9 cellular contexts compared by ENCODE assay signal in the genomic region with DNA sequence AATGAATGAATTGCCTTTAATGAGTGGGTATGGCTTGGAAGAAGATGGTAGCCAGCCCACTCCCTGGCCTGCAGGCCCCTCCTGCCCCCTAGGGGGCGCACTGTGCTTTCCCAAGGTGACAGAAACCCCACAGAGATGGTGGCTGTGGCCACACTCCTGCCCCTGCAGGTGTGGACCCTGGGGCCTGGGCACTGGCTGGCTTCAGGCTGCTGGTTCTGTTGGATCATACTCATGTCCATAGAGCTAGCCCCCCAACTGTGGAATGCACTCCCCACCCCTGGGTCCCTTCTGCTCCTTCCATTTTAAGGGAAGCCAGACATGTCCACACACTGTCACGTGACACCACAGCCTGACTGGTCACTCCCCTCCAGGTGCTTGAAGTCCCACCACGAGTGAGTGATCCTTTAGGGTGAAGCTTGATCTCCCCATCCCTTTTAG. TPM values are rescaled to one million over a fixed set of nuclear protein-coding genes. Genes with fewer than 3 reads are reported as not detected.
DNase-seq lines count a peak whose midpoint lies in the region; ATAC-seq and TF ChIP-seq lines count a peak whose summit lies in the region.
"Had no signal": no experiment of that assay in that cellular context is flagged by ENCODE, and none has a peak within 500 bp of the region (broad histone marks: within the 10 kb centered on the region; RNA-seq: fewer than 3 reads in every experiment).

No MANE protein-coding gene starts in this region.

- BruUV-seq in mammary epithelial cell (replicated peaks; lab: Mats Ljungman, UMichigan): no TSS peak

- H3K4me1 ChIP-seq in mammary epithelial cell (ENCODE audit: insufficient read depth, low read length): peaks cover 28% of the 10 kb centered on the region
- peaks cover 31 to 45% of the 10 kb centered on the region in 2 donors for H3K4me1 ChIP-seq in lung (ENCODE audit: control insufficient read depth in 2 of 2, insufficient read depth in 2 of 2, low read length in 2 of 2)
- H3K4me1 ChIP-seq in stomach smooth muscle (ENCODE audit: control insufficient read depth, insufficient read depth, low read length): no peaks in the 10 kb centered on the region

- ATAC-seq in HG03103 (IDR thresholded peaks at IDR 0.05; ENCODE audit: low read depth, unreplicated experiment) (peak; percentile 48), lung (ENCODE audit: insufficient read depth, low FRiP score) (no peak)

- CTCF ChIA-PET in mammary epithelial cell (lab: Charles Lee; ENCODE audit: low non-redundant PET): no interaction called here

- no peak overlapping the region for H3K9ac ChIP-seq in mammary epithelial cell (ENCODE audit: insufficient read depth, low read length)
- peak overlapping the region in 1 of 2 donors; percentile 2 for H3K9ac ChIP-seq in stomach smooth muscle (ENCODE audit: low read length in 2 of 2)

- 57% methylated on average over 3 of the region's 3 CpGs for whole genome bisulfite sequencing in mammary epithelial cell (ENCODE audit: low coverage, missing lambda C conversion rate)
- 49 to 53% methylated on average over 3 of the region's 3 CpGs for WGBS in lung, 2 donors

- peak; percentile 70 to 78 for TF ChIP-seq CTCF in mammary epithelial cell (conservative IDR thresholded peaks at IDR 0.05 in 1 of 2, IDR thresholded peaks at IDR 0.05 in 1 of 2; ENCODE audit: extremely low read depth in 1 of 2, insufficient read depth in 1 of 2, low read depth in 1 of 2, low read length in 2 of 2)
- peak; percentile 22 for TF ChIP-seq CTCF in lung (IDR thresholded peaks at IDR 0.05; ENCODE audit: control extremely low read depth, extremely low read depth)

- H3K36me3 ChIP-seq in mammary epithelial cell (ENCODE audit: insufficient read depth, low read length) (no peaks in the 10 kb centered on the region), lung (ENCODE audit: control insufficient read depth in 2 of 2, insufficient read depth in 2 of 2, low read length in 2 of 2) (no peaks in the 10 kb centered on the region), stomach smooth muscle (ENCODE audit: control insufficient read depth in 2 of 2, insufficient read depth in 2 of 2, low read length in 2 of 2) (peaks cover 0 to 2% of the 10 kb centered on the region in 2 donors)

- DNase-seq in NCI-H1105 treated with DMSO at 0.1 percent for 48 hours (lab: John Stamatoyannopoulos, UW): peak; percentile 0
- DNase-seq in NCI-H1105 (lab: John Stamatoyannopoulos, UW): no peak
- peak; percentile 29 for DNase-seq in T-helper 9 cell
- DNase-seq in mammary epithelial cell: no peak
- DNase-seq in lung (ENCODE audit: low spot score): no peak
- no peak for DNase-seq in NCI-H1048 (lab: John Stamatoyannopoulos, UW)

- dilution Hi-C loops in mammary epithelial cell (cut with HindIII; ENCODE audit: low sequenced_read_pairs): loop anchor here (5.0 kb wide), 1 partner anchor 57 kb away; no protein-coding TSS in a partner anchor

- H3K27ac ChIP-seq in mammary epithelial cell (ENCODE audit: insufficient read depth, low read depth, low read length): no peak overlapping the region
- peak overlapping the region in 1 of 2 donors; percentile 60 for H3K27ac ChIP-seq in lung (ENCODE audit: low read depth in 1 of 2, low read length in 1 of 2)
- peak overlapping the region; percentile 97 for H3K27ac ChIP-seq in stomach smooth muscle (ENCODE audit: low read length)
- H3K27ac ChIP-seq: C4-2B had no signal

- H2AFZ ChIP-seq in mammary epithelial cell (ENCODE audit: low read depth, low read length): no peak overlapping the region

- H3K79me2 ChIP-seq in mammary epithelial cell (ENCODE audit: insufficient read depth, low read length): no peaks in the 10 kb centered on the region

- H4K20me1 ChIP-seq in mammary epithelial cell (ENCODE audit: insufficient read depth, low read length): no peaks in the 10 kb centered on the region

- in situ Hi-C loops in mammary epithelial cell (cut with MboI; ENCODE audit: low sequenced_read_pairs in 2 of 2): no loop called here

- H3K9me3 ChIP-seq in mammary epithelial cell (replicated peaks; ENCODE audit: insufficient read depth, low read length) (no peaks in the 10 kb centered on the region), lung (ENCODE audit: control insufficient read depth in 2 of 2, insufficient read depth in 1 of 2, low read length in 1 of 2) (no peaks in the 10 kb centered on the region), stomach smooth muscle (ENCODE audit: control insufficient read depth in 2 of 2, low read length in 2 of 2) (no peaks in the 10 kb centered on the region)

- H3K27me3 ChIP-seq in mammary epithelial cell (ENCODE audit: insufficient read depth, low read length): no peaks in the 10 kb centered on the region
- no peaks in the 10 kb centered on the region for H3K27me3 ChIP-seq in lung (ENCODE audit: control insufficient read depth, insufficient read depth)
- H3K27me3 ChIP-seq in stomach smooth muscle (ENCODE audit: control insufficient read depth in 1 of 2, insufficient read depth in 2 of 2, low read length in 2 of 2): no peaks in the 10 kb centered on the region

- H3K4me2 ChIP-seq in mammary epithelial cell (ENCODE audit: insufficient read depth, low read depth, low read length): no peak overlapping the region

- intact Hi-C loops in mammary epithelial cell (cut with micrococcal nuclease): loop anchor here (1.0 to 5.0 kb wide), 3 partner anchors 26 to 67 kb away; no protein-coding TSS in a partner anchor

- H3K4me3 ChIP-seq in mammary epithelial cell (replicated peaks in 1 of 3; ENCODE audit: insufficient read depth in 1 of 3, low read depth in 2 of 3, low read length in 3 of 3) (no peak overlapping the region), lung (no peak overlapping the region), stomach smooth muscle (ENCODE audit: low read length in 2 of 2) (no peak overlapping the region)

RNA-seq across cellular contexts. Expression of a gene that starts 44.8 kb away (rescaled TPM):
- total RNA-seq in mammary epithelial cell: 1 to 10 TPM; 3.1 to 7.3 TPM
- 1.6 TPM for polyA plus RNA-seq in mammary epithelial cell
- 1.2 TPM for polyA minus RNA-seq in mammary epithelial cell
- 10 to 100 TPM; 12.2 to 33.5 TPM for total RNA-seq in lung
- 10 to 100 TPM; 10.4 to 14.8 TPM for polyA plus RNA-seq in lung

RNA-seq across cellular contexts. Expression of a gene that starts 53.3 kb away (rescaled TPM):
- 10 to 100 TPM; 32.0 to 78.1 TPM for total RNA-seq in mammary epithelial cell
- 136 TPM for polyA plus RNA-seq in mammary epithelial cell
- polyA minus RNA-seq in mammary epithelial cell: 94.0 TPM
- total RNA-seq in lung: 10 to 100 TPM; 22.0 to 57.8 TPM
- 10 to 100 TPM; 21.7 to 96.8 TPM for polyA plus RNA-seq in lung

Comparison
In these comparisons a context has a peak if more than half of its experiments do, and no peak if none do; other contexts are left out.
1. DNase-seq: peak in NCI-H1105 treated with DMSO at 0.1 percent for 48 hours (single experiment) and T-helper 9 cell (single experiment); none in NCI-H1105 (single experiment), mammary epithelial cell (single experiment), lung (single experiment) and NCI-H1048 (single experiment).